ENCODE assay signal across 11 cellular contexts in genomic region chr11:65389294-65389980, GRCh38. TPM values are rescaled to one million over a fixed set of nuclear protein-coding genes. Genes with fewer than 3 reads are reported as not detected.
DNase-seq lines count a peak whose midpoint lies in the region; ATAC-seq and TF ChIP-seq lines count a peak whose summit lies in the region.
"Had no signal": no experiment of that assay in that cellular context is flagged by ENCODE, and none has a peak within 500 bp of the region (broad histone marks: within the 10 kb centered on the region; RNA-seq: fewer than 3 reads in every experiment).

No MANE protein-coding gene starts in this region.

- H3K4me3 Mint-ChIP-seq in activated T-cell treated with anti-CD3 and anti-CD28 coated beads, Interleukin-2, amount 50 U/mL, for 24 hours, result peak overlapping the region; percentile 92
- no peak overlapping the region for H3K4me3 Mint-ChIP-seq in activated T-cell treated with anti-CD3 and anti-CD28 coated beads, Interleukin-2, amount 50 U/mL, for 4 hours

- H3K27me3 Mint-ChIP-seq in activated T-cell treated with anti-CD3 and anti-CD28 coated beads, Interleukin-2, amount 50 U/mL, for 24 hours, result no peaks in the 10 kb centered on the region
- H3K27me3 Mint-ChIP-seq in activated T-cell treated with anti-CD3 and anti-CD28 coated beads, Interleukin-2, amount 50 U/mL, for 4 hours (ENCODE audit: low read depth), result no peaks in the 10 kb centered on the region

- H3K4me3 ChIP-seq in right lobe of liver (no peak overlapping the region), thyroid gland (replicated peaks in 1 of 3) (no peak overlapping the region)

- no peaks in the 10 kb centered on the region for H3K9me3 ChIP-seq in right lobe of liver
- H3K9me3 ChIP-seq in thyroid gland, result no peaks in the 10 kb centered on the region

- intact Hi-C loops in right lobe of liver (cut with DNase I) (no loop called here), thyroid gland (cut with DNase I) (no loop called here)

- 87% methylated on average over 7 of the region's 20 CpGs for WGBS in right lobe of liver (ENCODE audit: insufficient coverage, low coverage, low lambda C conversion rate, missing lambda C conversion rate)
- 86 to 89% methylated on average over 6 to 14 of the region's 20 CpGs for WGBS in thyroid gland, 2 donors

- peaks cover 0 to 20% (median 4%) of the 10 kb centered on the region in 4 donors for H3K4me1 ChIP-seq in right lobe of liver
- H3K4me1 ChIP-seq in thyroid gland, result peaks cover 7 to 61% of the 10 kb centered on the region in 2 donors

- ATAC-seq in activated T-cell treated with anti-CD3 and anti-CD28 coated beads, Interleukin-2, amount 50 U/mL, for 4 hours, result no peak
- no peak for ATAC-seq in right lobe of liver
- no peak for ATAC-seq in HG03139 (IDR thresholded peaks at IDR 0.05; ENCODE audit: unreplicated experiment)
- ATAC-seq in GM21515 (IDR thresholded peaks at IDR 0.05; ENCODE audit: unreplicated experiment), result no peak

- TF ChIP-seq POLR2A in right lobe of liver (IDR thresholded peaks at IDR 0.05), result no peak
- TF ChIP-seq POLR2A in thyroid gland (IDR thresholded peaks at IDR 0.05), result no peak

- H3K36me3 Mint-ChIP-seq in activated T-cell treated with anti-CD3 and anti-CD28 coated beads, Interleukin-2, amount 50 U/mL, for 24 hours (ENCODE audit: low read depth), result peaks cover 68% of the 10 kb centered on the region
- peaks cover 3% of the 10 kb centered on the region for H3K36me3 Mint-ChIP-seq in activated T-cell treated with anti-CD3 and anti-CD28 coated beads, Interleukin-2, amount 50 U/mL, for 4 hours (ENCODE audit: insufficient read depth)

- H3K4me1 Mint-ChIP-seq in activated T-cell treated with anti-CD3 and anti-CD28 coated beads, Interleukin-2, amount 50 U/mL, for 24 hours (ENCODE audit: low read depth), result peaks cover 62% of the 10 kb centered on the region
- H3K4me1 Mint-ChIP-seq in activated T-cell treated with anti-CD3 and anti-CD28 coated beads, Interleukin-2, amount 50 U/mL, for 4 hours (ENCODE audit: low read depth), result peaks cover 56% of the 10 kb centered on the region

- peak overlapping the region; percentile 69 for H3K27ac Mint-ChIP-seq in activated T-cell treated with anti-CD3 and anti-CD28 coated beads, Interleukin-2, amount 50 U/mL, for 24 hours

- no peak for DNase-seq in activated T-cell treated with anti-CD3 and anti-CD28 coated beads, Interleukin-2, amount 50 U/mL, for 24 hours
- DNase-seq in activated T-cell treated with anti-CD3 and anti-CD28 coated beads, Interleukin-2, amount 50 U/mL, for 4 hours, result no peak
- DNase-seq in right lobe of liver (no peak), thyroid gland (no peak), NCI-H146 treated with DMSO at 0.1 percent for 48 hours (lab: John Stamatoyannopoulos, UW; ENCODE audit: unreplicated experiment) (no peak)
- DNase-seq: HCEC 1CT, NCI-H510A treated with DMSO at 0.1 percent for 48 hours had no signal

- no peaks in the 10 kb centered on the region for H3K9me3 Mint-ChIP-seq in activated T-cell treated with anti-CD3 and anti-CD28 coated beads, Interleukin-2, amount 50 U/mL, for 24 hours
- H3K9me3 Mint-ChIP-seq in activated T-cell treated with anti-CD3 and anti-CD28 coated beads, Interleukin-2, amount 50 U/mL, for 4 hours, result no peaks in the 10 kb centered on the region

- H3K27me3 ChIP-seq in right lobe of liver, result no peaks in the 10 kb centered on the region
- H3K27me3 ChIP-seq in thyroid gland, result no peaks in the 10 kb centered on the region

- H3K27ac ChIP-seq in angular gyrus (ENCODE audit: low read depth, low read length), result peak overlapping the region; percentile 22
- H3K27ac ChIP-seq in right lobe of liver, result peak overlapping the region; percentile 11 to 51 (median 18)
- peak overlapping the region; percentile 24 to 76 (median 56) for H3K27ac ChIP-seq in thyroid gland

- TF ChIP-seq CTCF in right lobe of liver (IDR thresholded peaks at IDR 0.05), result no peak
- no peak for TF ChIP-seq CTCF in thyroid gland (IDR thresholded peaks at IDR 0.05)

- H3K36me3 ChIP-seq in right lobe of liver (peaks cover 0 to 4% (median 1%) of the 10 kb centered on the region in 4 donors), thyroid gland (peaks cover 9 to 10% of the 10 kb centered on the region in 2 donors)

RNA-seq across cellular contexts. Expression of gene FRMD8, which starts 3.0 kb away (rescaled TPM):
- total RNA-seq in activated T-cell treated with anti-CD3 and anti-CD28 coated beads, Interleukin-2, amount 50 U/mL, for 4 hours, result 10 to 100 TPM; 43.0 to 49.2 (median 44.9) TPM
- total RNA-seq in right lobe of liver, result 10 to 100 TPM in 4 of 6 experiments, 1 to 10 TPM in 2; 7.7 to 17.1 (median 14.3) TPM
- 10 to 100 TPM; 22.5 to 44.9 (median 31.0) TPM for total RNA-seq in thyroid gland

RNA-seq across cellular contexts. Expression of gene SLC25A45, which starts 7.0 kb away (rescaled TPM):
- 10 to 100 TPM in 1 of 3 donors, 1 to 10 TPM in 2; 7.0 to 11.1 (median 9.5) TPM for total RNA-seq in activated T-cell treated with anti-CD3 and anti-CD28 coated beads, Interleukin-2, amount 50 U/mL, for 4 hours
- total RNA-seq in right lobe of liver (10 to 100 TPM in 4 of 6 experiments, 1 to 10 TPM in 2; 7.5 to 17.5 (median 12.1) TPM), thyroid gland (10 to 100 TPM; 13.0 to 28.0 (median 20.9) TPM)

RNA-seq across cellular contexts. Expression of gene NEAT1, which starts 33.2 kb away (rescaled TPM):
- total RNA-seq in activated T-cell treated with anti-CD3 and anti-CD28 coated beads, Interleukin-2, amount 50 U/mL, for 4 hours, result 100 to 1,000 TPM in 2 of 3 donors, 10 to 100 TPM in 1; 95.5 to 136 (median 123) TPM
- total RNA-seq in right lobe of liver, result 1,000 to 10,000 TPM in 2 of 6 experiments, 100 to 1,000 TPM in 4; 202 to 1,225 (median 767) TPM
- total RNA-seq in thyroid gland, result 1,000 to 10,000 TPM in 1 of 4 donors, 100 to 1,000 TPM in 3; 195 to 1,623 (median 652) TPM

RNA-seq across cellular contexts. Expression of gene TIGD3, which starts 34.9 kb away (rescaled TPM):
- under 1 TPM; 0.46 to 0.66 (median 0.50) TPM for total RNA-seq in activated T-cell treated with anti-CD3 and anti-CD28 coated beads, Interleukin-2, amount 50 U/mL, for 4 hours
- under 1 TPM in 3 of 6 experiments, not detected in 3; 0.10 to 0.28 (median 0.20) TPM for total RNA-seq in right lobe of liver
- total RNA-seq in thyroid gland, result under 1 TPM in 1 of 4 donors, not detected in 3; 0.34 TPM
- total RNA-seq: subcutaneous adipose tissue had no signal

RNA-seq across cellular contexts. Expression of gene DPF2, which starts 55.8 kb away (rescaled TPM):
- 10 to 100 TPM; 56.7 to 59.1 (median 58.0) TPM for total RNA-seq in activated T-cell treated with anti-CD3 and anti-CD28 coated beads, Interleukin-2, amount 50 U/mL, for 4 hours
- total RNA-seq in right lobe of liver (10 to 100 TPM; 11.1 to 21.7 (median 19.4) TPM), thyroid gland (10 to 100 TPM; 45.0 to 52.7 (median 48.0) TPM)
